ENCODE assay signal across 8 cellular contexts in genomic region chr6:127069659-127070279, GRCh38. TPM values are rescaled to one million over a fixed set of nuclear protein-coding genes. Genes with fewer than 3 reads are reported as not detected.
DNase-seq lines count a peak whose midpoint lies in the region; ATAC-seq and FAIRE-seq lines count a peak whose summit lies in the region.

No MANE protein-coding gene starts in this region.

- ATAC-seq in GM18508 (IDR thresholded peaks at IDR 0.05; ENCODE audit: insufficient read depth, unreplicated experiment) (peak; percentile 51), HG03139 (IDR thresholded peaks at IDR 0.05; ENCODE audit: unreplicated experiment) (peak; percentile 45), HG03025 (IDR thresholded peaks at IDR 0.05; ENCODE audit: low FRiP score, unreplicated experiment) (no peak)
- no peak for ATAC-seq in activated CD4-positive, CD25-positive, alpha-beta regulatory T cell treated with anti-CD3 and anti-CD28 coated beads, Interleukin-2, amount 50 U/mL, for 24 hours

- DNase-seq in AG08395 (ENCODE audit: low spot score): peak; percentile 15
- DNase-seq in SK-MEL-5 (ENCODE audit: low read depth, low spot score): peak; percentile 44
- no peak for DNase-seq in NCI-H526 treated with DMSO at 0.1 percent for 48 hours (lab: John Stamatoyannopoulos, UW)

- in situ Hi-C loops in SK-MEL-5 (cut with HindIII; ENCODE audit: low pct_unique_long_range_greater_than_20kb, low sequenced_read_pairs): no loop called here

- peak; percentile 71 for FAIRE-seq in islet of Langerhans (lab: Jason Lieb, UNC)

RNA-seq across cellular contexts. Expression of gene RSPO3, which starts 48.7 kb away (rescaled TPM):
- total RNA-seq in SK-MEL-5 (2014; rRNA removed; shearing (Covaris generic)): not detected in 2 replicates
- polyA plus RNA-seq in SK-MEL-5 (2015; cell fraction: cytosol; rRNA removed): not detected in 2 replicates
- polyA plus RNA-seq in SK-MEL-5 (2015; cell fraction: nucleus; rRNA removed): not detected in 2 replicates

Comparison
In these comparisons a context has a peak if more than half of its experiments do, and no peak if none do; other contexts are left out.
1. ATAC-seq: peak in GM18508 (single experiment) and HG03139 (single experiment); none in activated CD4-positive, CD25-positive, alpha-beta regulatory T cell treated with anti-CD3 and anti-CD28 coated beads, Interleukin-2, amount 50 U/mL, for 24 hours (0 of 2) and HG03025 (single experiment).